In genomic region chr1:50959913-50960844, GRCh38 we compare ENCODE assay signal across 1 cellular context.
TF ChIP-seq lines count a peak whose summit lies in the region.

TSS of gene FAF1 (minus strand) at chr1:50960267. CDS start at chr1:50959811, 456 bp downstream.

TF ChIP-seq in HepG2, 621 proteins besides CTCF, POLR2A, EP300 and RAD21 (continued from another document and continues in another):
- TF ChIP-seq AFF4 (CRISPR knock-in tag; IDR thresholded peaks at IDR 0.05), result no peak
- no peak for TF ChIP-seq MATR3 (CRISPR knock-in tag; IDR thresholded peaks at IDR 0.05)
- TF ChIP-seq FOXC1 (CRISPR knock-in tag; IDR thresholded peaks at IDR 0.05; ENCODE audit: borderline replicate concordance), result 0 out of 2 replicates have a peak, but pooled peaks have one; percentile 70
- peak; percentile 83 for TF ChIP-seq ELF1 (CRISPR knock-in tag; IDR thresholded peaks at IDR 0.05)
- TF ChIP-seq MYC (CRISPR knock-in tag; IDR thresholded peaks at IDR 0.05; ENCODE audit: borderline replicate concordance), result peak; percentile 96
- peak; percentile 49; the same call in 1 of the 2 replicates for TF ChIP-seq ZNF841 (CRISPR knock-in tag; IDR thresholded peaks at IDR 0.05; ENCODE audit: borderline replicate concordance)
- no peak for TF ChIP-seq DNMT1 (CRISPR knock-in tag; IDR thresholded peaks at IDR 0.05)
- TF ChIP-seq MNT (IDR thresholded peaks at IDR 0.05), result peak; percentile 89
- TF ChIP-seq UBTF (CRISPR knock-in tag; IDR thresholded peaks at IDR 0.05), result peak; percentile 94
- no peak for TF ChIP-seq ZNF720 (CRISPR knock-in tag; IDR thresholded peaks at IDR 0.05)
- TF ChIP-seq RBM39 (IDR thresholded peaks at IDR 0.05; ENCODE audit: low read depth, low read length, poor library complexity, severe bottlenecking), result peak; percentile 74
- TF ChIP-seq MAFF (IDR thresholded peaks at IDR 0.05; ENCODE audit: low read depth, low read length), result no peak
- TF ChIP-seq MTA3 (CRISPR knock-in tag; IDR thresholded peaks at IDR 0.05), result no peak
- no peak for TF ChIP-seq ZBTB42 (CRISPR knock-in tag; IDR thresholded peaks at IDR 0.05)
- no peak; the same call in 1 of the 2 replicates for TF ChIP-seq ZZZ3 (CRISPR knock-in tag; IDR thresholded peaks at IDR 0.05; ENCODE audit: borderline replicate concordance)
- TF ChIP-seq KDM1A (CRISPR knock-in tag; IDR thresholded peaks at IDR 0.05), result no peak
- no peak for TF ChIP-seq ZSCAN22 (CRISPR knock-in tag; IDR thresholded peaks at IDR 0.05)
- no peak for TF ChIP-seq ETS1 (CRISPR knock-in tag; IDR thresholded peaks at IDR 0.05)
- TF ChIP-seq ZNF704 (CRISPR knock-in tag; IDR thresholded peaks at IDR 0.05; ENCODE audit: borderline replicate concordance), result no peak; the same call in 1 of the 2 replicates
- TF ChIP-seq ZNF556 (CRISPR knock-in tag; IDR thresholded peaks at IDR 0.05; ENCODE audit: borderline replicate concordance), result peak; percentile 58; the same call in 1 of the 2 replicates
- TF ChIP-seq TFDP2 (CRISPR knock-in tag; IDR thresholded peaks at IDR 0.05), result peak; percentile 95
- TF ChIP-seq ZNF337 (CRISPR knock-in tag; IDR thresholded peaks at IDR 0.05; ENCODE audit: borderline replicate concordance, low read depth), result no peak
- TF ChIP-seq ZNF598 (CRISPR knock-in tag; IDR thresholded peaks at IDR 0.05; ENCODE audit: borderline replicate concordance), result peak; percentile 86; the same call in 1 of the 2 replicates
- TF ChIP-seq NFE2 (CRISPR knock-in tag; IDR thresholded peaks at IDR 0.05), result no peak
- TF ChIP-seq ZNF44 (CRISPR knock-in tag; IDR thresholded peaks at IDR 0.05), result peak; percentile 96
- no peak for TF ChIP-seq ZNF282 (IDR thresholded peaks at IDR 0.05; ENCODE audit: partially characterized antibody)
- TF ChIP-seq ZNF33B (CRISPR knock-in tag; IDR thresholded peaks at IDR 0.05), result peak; percentile 44; the same call in 1 of the 2 replicates
- 0 out of 2 replicates have a peak, but pooled peaks have one; percentile 45 for TF ChIP-seq ZNF414 (CRISPR knock-in tag; IDR thresholded peaks at IDR 0.05)
- 0 out of 2 replicates have a peak, but pooled peaks have one; percentile 76 for TF ChIP-seq POGK (CRISPR knock-in tag; conservative IDR thresholded peaks at IDR 0.05)
- no peak for TF ChIP-seq SSRP1 (CRISPR knock-in tag; IDR thresholded peaks at IDR 0.05)
- TF ChIP-seq ZNF740 (CRISPR knock-in tag; IDR thresholded peaks at IDR 0.05), result no peak
- TF ChIP-seq ZNF773 (CRISPR knock-in tag; IDR thresholded peaks at IDR 0.05; ENCODE audit: borderline replicate concordance), result no peak
- TF ChIP-seq ZNF333 (CRISPR knock-in tag; IDR thresholded peaks at IDR 0.05; ENCODE audit: borderline replicate concordance), result no peak
- no peak for TF ChIP-seq MLLT10 (CRISPR knock-in tag; IDR thresholded peaks at IDR 0.05)
- no peak; the same call in 1 of the 2 replicates for TF ChIP-seq ZXDC (CRISPR knock-in tag; IDR thresholded peaks at IDR 0.05)
- TF ChIP-seq CSRNP2 (CRISPR knock-in tag; conservative IDR thresholded peaks at IDR 0.05; ENCODE audit: low read depth), result no peak
- TF ChIP-seq ZNF569 (CRISPR knock-in tag; IDR thresholded peaks at IDR 0.05; ENCODE audit: borderline replicate concordance), result no peak
- TF ChIP-seq TIGD3 (CRISPR knock-in tag; IDR thresholded peaks at IDR 0.05; ENCODE audit: borderline replicate concordance), result no peak
